22 cellular contexts compared by ENCODE assay signal in the genomic region with DNA sequence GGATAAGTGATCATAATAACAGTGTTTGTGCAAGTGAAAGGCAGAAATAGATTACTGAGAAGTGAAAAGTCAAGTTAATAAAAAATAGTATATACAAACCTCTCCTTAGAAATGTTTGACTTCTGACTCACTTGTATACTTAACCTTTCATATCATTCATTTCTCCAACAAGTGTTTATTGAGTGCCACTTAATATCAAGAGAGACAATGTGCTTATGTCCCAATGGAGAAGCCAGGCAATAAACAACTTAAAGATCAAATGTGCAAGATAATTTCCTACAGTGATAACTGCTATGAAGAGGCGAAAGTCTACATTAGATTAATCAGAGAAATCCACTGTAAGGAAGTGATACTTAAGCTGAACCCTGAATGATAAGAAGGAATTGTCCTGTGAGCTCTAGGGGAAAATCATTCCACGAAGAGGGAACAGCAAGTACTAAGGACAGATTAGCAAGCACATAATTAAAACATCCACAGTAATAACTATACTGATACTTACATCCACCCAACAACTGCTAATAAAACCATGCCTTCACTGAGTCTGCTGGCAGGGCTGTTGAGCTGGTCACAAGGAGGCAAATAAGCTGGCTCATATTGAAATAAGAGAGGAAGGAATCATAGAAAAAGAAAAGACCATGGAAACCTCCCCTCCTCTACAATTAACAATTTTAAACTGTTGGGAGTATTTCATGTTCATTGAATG.
A peak's percentile ranks its signal among the peaks of the same experiment; 100 is the strongest.
DNase-seq lines count a peak whose midpoint lies in the region; ATAC-seq, FAIRE-seq and TF ChIP-seq lines count a peak whose summit lies in the region.
"Had no signal": no experiment of that assay in that cellular context is flagged by ENCODE, and none has a peak within 500 bp of the region (broad histone marks: within the 10 kb centered on the region; RNA-seq: fewer than 3 reads in every experiment).

No MANE protein-coding gene starts in this region.

- H3K9me3 ChIP-seq in pancreas (no peaks in the 10 kb centered on the region), mucosa of descending colon (no peaks in the 10 kb centered on the region)
- H3K9me3 ChIP-seq: sigmoid colon had no signal

- peak overlapping the region in 1 of 4 donors; percentile 4 for H3K27ac ChIP-seq in pancreas
- H3K27ac ChIP-seq: sigmoid colon, WERI-Rb-1 had no signal

- no peak overlapping the region for H3K4me3 ChIP-seq in LNCaP clone FGC (ENCODE audit: low read depth, low read length)
- H3K4me3 ChIP-seq in choroid plexus epithelial cell (ENCODE audit: low read depth, low read length) = no peak overlapping the region
- no peak overlapping the region for H3K4me3 ChIP-seq in pancreas
- H3K4me3 ChIP-seq in mucosa of descending colon = no peak overlapping the region
- H3K4me3 ChIP-seq: GM23338, sigmoid colon had no signal

- no peaks in the 10 kb centered on the region for H3K36me3 ChIP-seq in pancreas
- H3K36me3 ChIP-seq in mucosa of descending colon (ENCODE audit: low read depth) = no peaks in the 10 kb centered on the region
- H3K36me3 ChIP-seq: sigmoid colon, WERI-Rb-1 had no signal

- 12 to 18% methylated on average over 2 of the region's 2 CpGs for WGBS in pancreas, 2 donors

- H3K4me1 ChIP-seq in pancreas (peaks cover 4 to 21% (median 6%) of the 10 kb centered on the region in 3 donors), mucosa of descending colon (ENCODE audit: low read depth) (no peaks in the 10 kb centered on the region)

- DNase-seq in DMS53 (lab: John Stamatoyannopoulos, UW) = peak; percentile 87
- DNase-seq in LNCaP clone FGC (ENCODE audit: low read depth) = peak; percentile 65
- peak; percentile 6 for DNase-seq in choroid plexus epithelial cell (ENCODE audit: low read depth)
- no peak for DNase-seq in pancreas
- no peak for DNase-seq in SW 1271 (lab: John Stamatoyannopoulos, UW)
- DNase-seq in NCI-H2029 treated with DMSO at 0.1 percent for 48 hours (lab: John Stamatoyannopoulos, UW) = no peak
- no peak for DNase-seq in HPDE6-E6E7 (ENCODE audit: extremely low spot score)
- no peak for DNase-seq in mucosa of descending colon
- DNase-seq: activated CD8-positive, alpha-beta T cell treated with anti-CD3 and anti-CD28 coated beads, Interleukin-2, amount 10 ng/mL, durations not matched to agents 7 days and 5 days; effector memory CD8-positive, alpha-beta T cell; hypothalamus; KG1; NCI-H1105 treated with DMSO at 0.1 percent for 48 hours; NCI-H2171 treated with DMSO at 0.1 percent for 48 hours; sigmoid colon; stimulated activated CD4-positive, alpha-beta T cell treated with anti-CD3 and anti-CD28 coated beads, Interleukin-4, amount 100 ng/mL, for 1 hour; T-cell; WERI-Rb-1 had no signal

- no peaks in the 10 kb centered on the region for H3K27me3 ChIP-seq in pancreas
- H3K27me3 ChIP-seq: sigmoid colon had no signal

- intact Hi-C loops in pancreas (cut with DNase I) = no loop called here
- intact Hi-C loops in mucosa of descending colon (cut with DNase I, micrococcal nuclease) = no loop called here

- no peak for TF ChIP-seq CTCF in LNCaP clone FGC (IDR thresholded peaks at IDR 0.05; ENCODE audit: control insufficient read depth, extremely low read depth, insufficient read depth)
- no peak for TF ChIP-seq CTCF in choroid plexus epithelial cell (conservative IDR thresholded peaks at IDR 0.05; ENCODE audit: low read depth, low read length)
- TF ChIP-seq CTCF in pancreas (IDR thresholded peaks at IDR 0.05) = no peak
- no peak for TF ChIP-seq CTCF in mucosa of descending colon (IDR thresholded peaks at IDR 0.05)

- peak; percentile 87 to 95 (median 90) for ATAC-seq in pancreas
- no peak for ATAC-seq in mucosa of descending colon
- ATAC-seq: activated CD8-positive, alpha-beta T cell treated with anti-CD3 and anti-CD28 coated beads, Interleukin-2, amount 10 ng/mL, durations not matched to agents 7 days and 5 days; activated T-helper 17 cell treated with anti-CD3 and anti-CD28 coated beads, Interleukin-2, amount 50 U/mL, for 72 hours; effector memory CD8-positive, alpha-beta T cell; GM23338; T-cell had no signal

- no peak for FAIRE-seq in pancreas (lab: Jason Lieb, UNC)
- FAIRE-seq: G401.6, GM12891 had no signal

Comparison
In these comparisons a context has a peak if more than half of its experiments do, and no peak if none do; other contexts are left out.
1. DNase-seq: peak in DMS53 (single experiment), LNCaP clone FGC (single experiment) and choroid plexus epithelial cell (single experiment); none in pancreas (0 of 6), SW 1271 (0 of 2), NCI-H2029 treated with DMSO at 0.1 percent for 48 hours (single experiment), HPDE6-E6E7 (single experiment) and mucosa of descending colon (0 of 3).